17 cellular contexts compared by ENCODE assay signal in the genomic region with DNA sequence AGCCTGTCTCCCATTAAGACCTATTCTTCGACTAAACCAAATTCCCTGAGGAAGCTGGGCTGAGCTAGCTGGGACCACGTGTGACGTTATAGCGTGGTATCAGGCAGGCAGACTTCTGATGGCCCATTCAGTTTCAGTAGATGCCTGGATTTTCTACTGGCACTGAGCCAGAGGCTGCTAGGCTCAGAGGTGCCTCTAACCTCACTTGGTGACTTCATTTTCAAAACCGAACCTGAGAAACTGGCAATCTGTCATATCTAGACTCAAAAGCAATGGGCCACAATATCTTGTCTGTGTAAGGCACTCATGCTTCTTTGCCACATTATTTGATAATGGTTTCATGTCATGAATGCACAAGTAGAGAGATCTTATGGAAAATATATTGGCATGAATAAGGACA.
"Had no signal": no experiment of that assay in that cellular context is flagged by ENCODE, and none has a peak within 500 bp of the region (broad histone marks: within the 10 kb centered on the region; RNA-seq: fewer than 3 reads in every experiment).

No MANE protein-coding gene starts in this region.

- DNase-seq: activated CD4-positive, alpha-beta memory T cell treated with anti-CD3 and anti-CD28 coated beads, Interleukin-2, amount 10 ng/mL, durations not matched to agents 7 days and 5 days; activated CD4-positive, alpha-beta T cell treated with anti-CD3 and anti-CD28 coated beads for 4 hours; activated naive CD4-positive, alpha-beta T cell; activated naive CD8-positive, alpha-beta T cell treated with anti-CD3 and anti-CD28 coated beads for 36 hours; activated T-cell treated with anti-CD3 and anti-CD28 coated beads, Interleukin-2, amount 50 U/mL, for 1 hour; amniotic stem cell; dermis blood vessel endothelial cell; effector memory CD4-positive, alpha-beta T cell; heart right ventricle; kidney glomerular epithelial cell; left ventricle myocardium inferior; mammary epithelial cell; naive B cell; stimulated activated naive CD4-positive, alpha-beta T cell; thyroid gland had no signal

- ATAC-seq: activated T-helper 17 cell treated with anti-CD3 and anti-CD28 coated beads, Interleukin-2, amount 50 U/mL, for 72 hours; heart right ventricle; WTC11 had no signal
